In the genomic region with DNA sequence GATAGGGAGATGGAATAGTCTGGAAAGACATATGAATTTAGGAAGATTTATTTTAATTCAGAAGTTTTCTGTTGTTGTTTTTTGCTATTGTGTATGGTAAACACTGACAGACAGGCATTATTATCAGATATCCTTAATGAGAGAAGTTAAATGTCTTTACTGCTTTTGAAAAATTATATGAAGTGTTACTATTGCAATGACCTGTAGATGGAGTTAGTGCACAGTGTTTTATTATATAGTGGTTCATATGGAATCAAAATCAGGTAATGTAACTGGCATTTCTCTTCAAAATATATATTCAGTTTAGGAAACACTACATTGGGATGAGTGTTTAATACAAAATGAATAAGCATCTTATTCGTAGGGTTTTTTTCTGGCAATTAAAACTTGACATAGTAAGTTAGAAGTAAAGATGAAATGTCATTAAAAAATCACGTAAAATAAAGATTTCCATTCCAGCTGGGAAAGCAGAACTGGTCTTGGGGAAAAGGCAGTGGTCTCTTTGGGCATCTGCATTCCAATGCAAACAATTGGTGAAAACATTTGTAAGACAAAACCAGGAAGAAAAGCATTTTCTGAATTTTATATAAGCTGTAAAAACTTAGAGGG, we compare ENCODE assay signal across 13 cellular contexts. TPM values are rescaled to one million over a fixed set of nuclear protein-coding genes. Genes with fewer than 3 reads are reported as not detected.
DNase-seq lines count a peak whose midpoint lies in the region; ATAC-seq and TF ChIP-seq lines count a peak whose summit lies in the region.
"Had no signal": no experiment of that assay in that cellular context is flagged by ENCODE, and none has a peak within 500 bp of the region (broad histone marks: within the 10 kb centered on the region; RNA-seq: fewer than 3 reads in every experiment).

No MANE protein-coding gene starts in this region.

- no peaks in the 10 kb centered on the region for H3K9me3 Mint-ChIP-seq in neural crest cell

- H3K27ac ChIP-seq in WERI-Rb-1, result no peak overlapping the region

- no peak overlapping the region for H3K4me3 Mint-ChIP-seq in neural crest cell

- H3K4me3 ChIP-seq in astrocyte of the spinal cord (ENCODE audit: low read depth, low read length) (no peak overlapping the region), WERI-Rb-1 (ENCODE audit: low read depth, low read length) (no peak overlapping the region)
- H3K4me3 ChIP-seq: mucosa of descending colon had no signal

- no peak overlapping the region for H3K27ac Mint-ChIP-seq in neural crest cell (ENCODE audit: unreplicated experiment)

- peaks cover 80% of the 10 kb centered on the region for H3K27me3 Mint-ChIP-seq in neural crest cell (ENCODE audit: low read depth)

- H3K4me1 Mint-ChIP-seq in neural crest cell, result peaks cover 19% of the 10 kb centered on the region

- H3K27me3 ChIP-seq in WERI-Rb-1 (ENCODE audit: insufficient read depth, low read depth, severe bottlenecking), result peaks cover 48% of the 10 kb centered on the region

- H3K9me3 ChIP-seq in WERI-Rb-1 (ENCODE audit: severe bottlenecking), result no peaks in the 10 kb centered on the region
- H3K9me3 ChIP-seq: mucosa of descending colon had no signal

- ATAC-seq in HG03095 (IDR thresholded peaks at IDR 0.05; ENCODE audit: unreplicated experiment), result no peak
- ATAC-seq: mucosa of descending colon had no signal

- no peaks in the 10 kb centered on the region for H3K36me3 ChIP-seq in WERI-Rb-1

- in situ Hi-C loops in astrocyte of the spinal cord (cut with HindIII; ENCODE audit: low sequenced_read_pairs), result no loop called here

- H3K36me3 Mint-ChIP-seq in neural crest cell (ENCODE audit: low read depth), result no peaks in the 10 kb centered on the region

- peak; percentile 7 for DNase-seq in DMS79 treated with DMSO at 0.1 percent for 48 hours (lab: John Stamatoyannopoulos, UW)
- DNase-seq in DMS79 (lab: John Stamatoyannopoulos, UW), result no peak
- DNase-seq in LoVo (ENCODE audit: low spot score), result peak; percentile 37
- peak; percentile 2 for DNase-seq in astrocyte of the spinal cord (ENCODE audit: low read depth, low spot score)
- DNase-seq in neural crest cell (ENCODE audit: low read depth, low spot score), result no peak
- no peak for DNase-seq in HK-2 (ENCODE audit: unreplicated experiment)
- no peak for DNase-seq in WERI-Rb-1
- DNase-seq: aorta, foreskin melanocyte, GOT3, mucosa of descending colon had no signal

- peak; percentile 19 for TF ChIP-seq CTCF in astrocyte of the spinal cord (IDR thresholded peaks at IDR 0.05; ENCODE audit: low read depth, low read length)
- peak; percentile 68 for TF ChIP-seq CTCF in neural crest cell (conservative IDR thresholded peaks at IDR 0.05)
- no peak for TF ChIP-seq CTCF in WERI-Rb-1 (IDR thresholded peaks at IDR 0.05; ENCODE audit: low read depth, low read length)

RNA-seq across cellular contexts. Expression of a gene that starts 3.9 kb away (rescaled TPM):
- not detected in 2 replicates for total RNA-seq in neural crest cell
- total RNA-seq: activated CD8-positive, alpha-beta memory T cell treated with anti-CD3 and anti-CD28 coated beads for 36 hours; aorta; mucosa of descending colon had no signal

Comparison
In these comparisons a context has a peak if more than half of its experiments do, and no peak if none do; other contexts are left out.
1. DNase-seq: peak in DMS79 treated with DMSO at 0.1 percent for 48 hours (single experiment), LoVo (single experiment) and astrocyte of the spinal cord (single experiment); none in DMS79 (single experiment), neural crest cell (single experiment), HK-2 (single experiment) and WERI-Rb-1 (single experiment).